Comparison of ENCODE assay signal across 20 cellular contexts in the genomic region with DNA sequence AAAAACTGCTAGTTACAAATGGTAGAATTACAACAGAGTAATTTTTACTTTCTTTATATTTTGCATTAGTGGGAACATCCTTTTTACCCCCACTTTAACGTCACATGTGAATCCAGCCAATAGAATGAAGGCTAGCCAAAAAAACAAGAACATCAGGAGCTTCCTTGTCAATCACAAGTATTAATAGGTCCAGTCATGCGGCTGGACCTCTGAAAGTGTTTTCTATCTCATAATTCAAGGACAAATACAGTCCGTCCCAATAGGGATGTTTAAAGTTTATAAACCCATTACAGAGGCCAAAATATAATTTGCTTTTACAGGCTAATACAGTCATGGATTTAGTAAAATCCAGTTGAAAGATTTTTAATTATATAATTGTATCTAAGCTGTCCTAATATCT.
"Had no signal": no experiment of that assay in that cellular context is flagged by ENCODE, and none has a peak within 500 bp of the region (broad histone marks: within the 10 kb centered on the region; RNA-seq: fewer than 3 reads in every experiment).

No MANE protein-coding gene starts in this region.

- H3K36me3 ChIP-seq: esophagus muscularis mucosa, neural progenitor cell, stomach had no signal

- H3K9me3 Mint-ChIP-seq: dendritic cell treated with granulocyte-macrophage colony-stimulating factor and Interleukin-4, amounts not matched to agents 40 ng/mL and 50 ng/mL, for 4 days; nephron; neural progenitor cell; stimulated activated effector memory CD8-positive, alpha-beta T cell treated with anti-CD3 and anti-CD28 coated beads, Interleukin-12 subunit alpha, Interleukin-12 subunit beta, amount 100 ng/mL, for 72 hours had no signal

- H3K27me3 ChIP-seq: esophagus muscularis mucosa, neural progenitor cell, stomach had no signal

- ATAC-seq: naive thymus-derived CD4-positive, alpha-beta T cell; sciatic nerve; stimulated activated effector memory CD8-positive, alpha-beta T cell treated with anti-CD3 and anti-CD28 coated beads, Interleukin-12 subunit alpha, Interleukin-12 subunit beta, amount 100 ng/mL, for 72 hours had no signal

- H3K9me3 ChIP-seq: esophagus muscularis mucosa, stomach had no signal

- DNase-seq: effector memory CD4-positive, alpha-beta T cell; foreskin melanocyte; hypothalamus; immature natural killer cell; mesendoderm; midbrain; naive thymus-derived CD4-positive, alpha-beta T cell; stimulated activated CD4-positive, alpha-beta T cell treated with anti-CD3 and anti-CD28 coated beads, Interleukin-2, amount 100 ng/mL, for 24 hours; stimulated activated CD4-positive, alpha-beta T cell treated with anti-CD3 and anti-CD28 coated beads, Interleukin-4, amount 100 ng/mL, for 24 hours; stimulated activated naive CD4-positive, alpha-beta T cell treated with Interleukin-2 at 50 U/mL for 16 hours; stomach; trophoblast cell had no signal

- H3K4me3 Mint-ChIP-seq: dendritic cell treated with granulocyte-macrophage colony-stimulating factor and Interleukin-4, amounts not matched to agents 40 ng/mL and 50 ng/mL, for 4 days; immature natural killer cell; naive thymus-derived CD4-positive, alpha-beta T cell; nephron; neural progenitor cell; stimulated activated effector memory CD8-positive, alpha-beta T cell treated with anti-CD3 and anti-CD28 coated beads, Interleukin-12 subunit alpha, Interleukin-12 subunit beta, amount 100 ng/mL, for 72 hours had no signal

- H3K4me1 Mint-ChIP-seq: immature natural killer cell; naive thymus-derived CD4-positive, alpha-beta T cell; stimulated activated effector memory CD8-positive, alpha-beta T cell treated with anti-CD3 and anti-CD28 coated beads, Interleukin-12 subunit alpha, Interleukin-12 subunit beta, amount 100 ng/mL, for 72 hours had no signal

- H3K4me3 ChIP-seq: esophagus muscularis mucosa, neural progenitor cell, stomach had no signal

- H3K27me3 Mint-ChIP-seq: dendritic cell treated with granulocyte-macrophage colony-stimulating factor and Interleukin-4, amounts not matched to agents 40 ng/mL and 50 ng/mL, for 4 days; progenitor cell of endocrine pancreas had no signal

- H3K27ac Mint-ChIP-seq: dendritic cell treated with granulocyte-macrophage colony-stimulating factor and Interleukin-4, amounts not matched to agents 40 ng/mL and 50 ng/mL, for 4 days; immature natural killer cell; naive thymus-derived CD4-positive, alpha-beta T cell; nephron; neural progenitor cell; progenitor cell of endocrine pancreas; stimulated activated effector memory CD8-positive, alpha-beta T cell treated with anti-CD3 and anti-CD28 coated beads, Interleukin-12 subunit alpha, Interleukin-12 subunit beta, amount 100 ng/mL, for 72 hours had no signal

- H3K36me3 Mint-ChIP-seq: immature natural killer cell; naive thymus-derived CD4-positive, alpha-beta T cell; neural progenitor cell; stimulated activated effector memory CD8-positive, alpha-beta T cell treated with anti-CD3 and anti-CD28 coated beads, Interleukin-12 subunit alpha, Interleukin-12 subunit beta, amount 100 ng/mL, for 72 hours had no signal

- H3K27ac ChIP-seq: neural progenitor cell, parathyroid adenoma had no signal
